In genomic region chr7:137169282-137169698, GRCh38 we compare ENCODE assay signal across 8 cellular contexts.
A peak's percentile ranks its signal among the peaks of the same experiment; 100 is the strongest.
DNase-seq lines count a peak whose midpoint lies in the region; ATAC-seq, FAIRE-seq and TF ChIP-seq lines count a peak whose summit lies in the region.

No MANE protein-coding gene starts in this region.

- peak; percentile 55 for FAIRE-seq in endometrium (lab: Jason Lieb, UNC)

- in situ Hi-C loops in IMR-90 (cut with MboI; ENCODE audit: low sequenced_read_pairs), result no loop called here

- TF ChIP-seq CTCF in AG09319 (IDR thresholded peaks at IDR 0.05; ENCODE audit: low read depth, low read length), result peak; percentile 90
- TF ChIP-seq CTCF in IMR-90 (conservative IDR thresholded peaks at IDR 0.05; ENCODE audit: low read depth, low read length), result peak; percentile 77
- TF ChIP-seq CTCF in OCI-LY7 (conservative IDR thresholded peaks at IDR 0.05; ENCODE audit: low read length), result peak; percentile 51
- TF ChIP-seq CTCF in mesothelial cell of epicardium (IDR thresholded peaks at IDR 0.05; ENCODE audit: unreplicated experiment), result peak; percentile 67
- no peak for TF ChIP-seq CTCF in CD8-positive, alpha-beta T cell (IDR thresholded peaks at IDR 0.05)

- dilution Hi-C loops in IMR-90 (cut with HindIII; ENCODE audit: low sequenced_read_pairs, unreplicated experiment), result no loop called here

- H2BK120ac ChIP-seq in IMR-90 (ENCODE audit: low read depth, low read length), result peak overlapping the region; percentile 93

- H3K36me3 Mint-ChIP-seq in mesothelial cell of epicardium, result no peaks in the 10 kb centered on the region
- no peaks in the 10 kb centered on the region for H3K36me3 Mint-ChIP-seq in CD8-positive, alpha-beta T cell

- H2BK15ac ChIP-seq in IMR-90 (ENCODE audit: low read depth, low read length), result peak overlapping the region; percentile 84; the same call in 2 of the 3 replicates

- H3K14ac ChIP-seq in IMR-90 (replicated peaks; ENCODE audit: low read depth, low read length), result peak overlapping the region; percentile 83

- BruUV-seq in IMR-90 (replicated peaks; lab: Mats Ljungman, UMichigan), result no TSS peak
- no TSS peak for BruUV-seq in OCI-LY7 (replicated peaks; lab: Mats Ljungman, UMichigan)

- peak overlapping the region; percentile 70 for H4K91ac ChIP-seq in IMR-90 (ENCODE audit: insufficient read depth, low read depth, low read length)

- WGBS in IMR-90 (ENCODE audit: extremely low coverage in 2 of 2, insufficient read length in 1 of 2), 2 experiments, result 0% methylated on average over 1 of the region's 8 CpGs; no CpG with 5 or more reads in 1 of the 2 experiments

- H3K56ac ChIP-seq in IMR-90 (ENCODE audit: extremely low read depth, insufficient read depth, low read length), result no peak overlapping the region

- peak overlapping the region; percentile 0 for H2AK9ac ChIP-seq in IMR-90 (replicated peaks; ENCODE audit: low read depth, low read length, poor library complexity)

- no peaks in the 10 kb centered on the region for H3K9me1 ChIP-seq in IMR-90 (ENCODE audit: insufficient read depth, low read length)

- H2AFZ ChIP-seq in IMR-90 (replicated peaks; ENCODE audit: low read length, poor library complexity), result peak overlapping the region; percentile 86
- H2AFZ ChIP-seq in OCI-LY7 (ENCODE audit: low read length), result no peak overlapping the region

- TF ChIP-seq RAD21 in IMR-90 (IDR thresholded peaks at IDR 0.05; ENCODE audit: low read length), result peak; percentile 92

- POLR2A ChIA-PET in IMR-90 (lab: Charles Lee; ENCODE audit: unreplicated experiment), result interaction anchor here (0.6 to 1.1 kb wide), 2 partner anchors 246 to 286 kb away, joined by 3 to 4 read pairs; no protein-coding TSS in a partner anchor
- POLR2A ChIA-PET in OCI-LY7 (lab: Charles Lee), result interaction anchor here (0.6 kb wide), 1 partner anchor 287 kb away, joined by 4 read pairs; no protein-coding TSS in a partner anchor
- POLR2A ChIA-PET in CD8-positive, alpha-beta T cell (lab: Charles Lee), result no interaction called here

- H3K79me2 ChIP-seq in OCI-LY7 (ENCODE audit: insufficient read depth, low read depth, low read length), result no peaks in the 10 kb centered on the region

- no peak overlapping the region for H3K4me3 Mint-ChIP-seq in mesothelial cell of epicardium
- no peak overlapping the region for H3K4me3 Mint-ChIP-seq in CD8-positive, alpha-beta T cell

- H3K4me2 ChIP-seq in IMR-90 (ENCODE audit: low read depth, low read length) (peak overlapping the region; percentile 43; the same call in 1 of the 2 replicates), OCI-LY7 (ENCODE audit: low read length) (no peak overlapping the region)

- H3K4me1 Mint-ChIP-seq in mesothelial cell of epicardium, result peaks cover 34% of the 10 kb centered on the region
- H3K4me1 Mint-ChIP-seq in CD8-positive, alpha-beta T cell (ENCODE audit: low read depth), result no peaks in the 10 kb centered on the region

- no peaks in the 10 kb centered on the region for H3K27me3 ChIP-seq in IMR-90 (ENCODE audit: control insufficient read depth, insufficient read depth, low read length)
- no peaks in the 10 kb centered on the region for H3K27me3 ChIP-seq in CD8-positive, alpha-beta T cell (ENCODE audit: insufficient read depth, low read length)

- intact Hi-C loops in IMR-90 (cut with micrococcal nuclease), result loop anchor here (1.0 kb wide), 2 partner anchors 285 to 423 kb away; no protein-coding TSS in a partner anchor
- intact Hi-C loops in OCI-LY7 (cut with micrococcal nuclease; ENCODE audit: unreplicated experiment), result no loop called here
- intact Hi-C loops in CD8-positive, alpha-beta T cell (cut with DNase I, micrococcal nuclease), result no loop called here

- no peaks in the 10 kb centered on the region for H3K79me1 ChIP-seq in IMR-90 (ENCODE audit: low read depth in 1 of 2, low read length in 2 of 2)

- peak overlapping the region; percentile 54 for H2BK5ac ChIP-seq in IMR-90 (ENCODE audit: low read depth, low read length, poor library complexity, severe bottlenecking)

- ATAC-seq in IMR-90 (ENCODE audit: low read depth), result peak; percentile 98
- ATAC-seq in GM19395 (IDR thresholded peaks at IDR 0.05; ENCODE audit: unreplicated experiment), result no peak
- no peak for ATAC-seq in CD8-positive, alpha-beta T cell

- H3K18ac ChIP-seq in IMR-90 (ENCODE audit: low read depth, low read length), result peak overlapping the region; percentile 42; the same call in 1 of the 2 replicates

- no peak overlapping the region for H3K23ac ChIP-seq in IMR-90 (ENCODE audit: low read depth, low read length)

- H3K27me3 Mint-ChIP-seq in mesothelial cell of epicardium (ENCODE audit: low read depth), result no peaks in the 10 kb centered on the region
- no peaks in the 10 kb centered on the region for H3K27me3 Mint-ChIP-seq in CD8-positive, alpha-beta T cell (ENCODE audit: low read depth)

- peaks cover 5% of the 10 kb centered on the region for H3K9me3 Mint-ChIP-seq in mesothelial cell of epicardium
- H3K9me3 Mint-ChIP-seq in CD8-positive, alpha-beta T cell, result peaks cover 8% of the 10 kb centered on the region

- no peaks in the 10 kb centered on the region for H4K20me1 ChIP-seq in IMR-90 (ENCODE audit: insufficient read depth, low read length)
- no peaks in the 10 kb centered on the region for H4K20me1 ChIP-seq in OCI-LY7 (ENCODE audit: insufficient read depth, low read length)

- H3K9me3 ChIP-seq in IMR-90 (ENCODE audit: control insufficient read depth, insufficient read depth, low read length) (no peaks in the 10 kb centered on the region), OCI-LY7 (ENCODE audit: low read length) (no peaks in the 10 kb centered on the region)
- H3K9me3 ChIP-seq in CD8-positive, alpha-beta T cell (ENCODE audit: low read length), result peaks cover 3% of the 10 kb centered on the region

- peak overlapping the region; percentile 85 for H3K4ac ChIP-seq in IMR-90 (ENCODE audit: low read depth, low read length)

- H4K8ac ChIP-seq in IMR-90 (ENCODE audit: low read depth in 2 of 2, low read length in 2 of 2), result peak overlapping the region in 1 of 2 experiments; percentile 79; a peak in 2 of 4 replicates

- 0 out of 2 replicates have a peak overlapping the region, but pooled peaks have one; percentile 27 for H4K5ac ChIP-seq in IMR-90 (ENCODE audit: low read depth, low read length)

- peak overlapping the region; percentile 96 for H2BK20ac ChIP-seq in IMR-90 (ENCODE audit: low read depth, low read length)

- H3K4me1 ChIP-seq in IMR-90 (ENCODE audit: control insufficient read depth, insufficient read depth, low read length), result peaks cover 5% of the 10 kb centered on the region
- no peaks in the 10 kb centered on the region for H3K4me1 ChIP-seq in OCI-LY7 (ENCODE audit: insufficient read depth, low read length, poor library complexity, severe bottlenecking)
- no peaks in the 10 kb centered on the region for H3K4me1 ChIP-seq in CD8-positive, alpha-beta T cell (ENCODE audit: insufficient read depth, low read length)

- TF ChIP-seq POLR2A in IMR-90 (IDR thresholded peaks at IDR 0.05; ENCODE audit: low read depth, low read length), result no peak

- CTCF ChIA-PET in IMR-90 (lab: Yijun Ruan, JAX), result interaction anchor here (0.5 to 2.4 kb wide), 12 partner anchors 9 to 501 kb away, joined by 3 to 34 read pairs (median 4); no protein-coding TSS in a partner anchor
- CTCF ChIA-PET in OCI-LY7 (lab: Charles Lee; ENCODE audit: unreplicated experiment), result no interaction called here
- CTCF ChIA-PET in CD8-positive, alpha-beta T cell (lab: Charles Lee), result no interaction called here

- H3K9ac ChIP-seq in IMR-90 (ENCODE audit: low read depth, low read length), result no peak overlapping the region

- H3K27ac ChIP-seq in IMR-90 (ENCODE audit: insufficient read depth, low read length) (no peak overlapping the region; the same call in 1 of the 2 replicates), OCI-LY7 (ENCODE audit: low read depth, low read length, poor library complexity, severe bottlenecking) (no peak overlapping the region)
- no peak overlapping the region for H3K27ac ChIP-seq in CD8-positive, alpha-beta T cell (ENCODE audit: low read depth, low read length)

- H3K9me2 ChIP-seq in OCI-LY7 (ENCODE audit: insufficient read depth, low read length), result no peaks in the 10 kb centered on the region

- no peak overlapping the region for H3K4me3 ChIP-seq in IMR-90 (ENCODE audit: insufficient read depth, low read depth, low read length)
- no peak overlapping the region for H3K4me3 ChIP-seq in OCI-LY7 (ENCODE audit: low read depth, low read length, poor library complexity, severe bottlenecking)
- no peak overlapping the region for H3K4me3 ChIP-seq in CD8-positive, alpha-beta T cell (ENCODE audit: low read depth, low read length)

- no peak overlapping the region for H3K27ac Mint-ChIP-seq in mesothelial cell of epicardium
- no peak overlapping the region for H3K27ac Mint-ChIP-seq in CD8-positive, alpha-beta T cell

- H3K36me3 ChIP-seq in IMR-90 (ENCODE audit: control insufficient read depth, insufficient read depth, low read length) (no peaks in the 10 kb centered on the region), OCI-LY7 (ENCODE audit: insufficient read depth, low read length) (no peaks in the 10 kb centered on the region)
- no peaks in the 10 kb centered on the region for H3K36me3 ChIP-seq in CD8-positive, alpha-beta T cell (ENCODE audit: insufficient read depth, low read length)

- DNase-seq in AG09319 (ENCODE audit: extremely low read depth, low read depth) (peak; percentile 59), IMR-90 (peak; percentile 85), OCI-LY7 (ENCODE audit: low spot score) (peak; percentile 3), mesothelial cell of epicardium (ENCODE audit: low spot score in 2 of 2, unreplicated experiment in 2 of 2) (peak; percentile 20 to 62)
- DNase-seq in CD8-positive, alpha-beta T cell, result no peak
- DNase-seq in stimulated activated CD4-positive, alpha-beta T cell treated with anti-CD3 and anti-CD28 coated beads, Interleukin-1b, Interleukin-23, amount 100 ng/mL, for 48 hours, result no peak

- peak overlapping the region; percentile 48; the same call in 1 of the 2 replicates for H2AK5ac ChIP-seq in IMR-90 (ENCODE audit: low read depth, low read length)

TF ChIP-seq in IMR-90, 13 proteins besides CTCF, POLR2A, EP300 and RAD21:
- TF ChIP-seq SMC3 (IDR thresholded peaks at IDR 0.05; ENCODE audit: low read depth, low read length) (peak; percentile 93), FOS (IDR thresholded peaks at IDR 0.05; ENCODE audit: low read depth, low read length) (no peak), NFE2L2 (IDR thresholded peaks at IDR 0.05; ENCODE audit: low read depth, low read length) (no peak)

Comparison
In these comparisons a context has a peak if more than half of its experiments do, and no peak if none do; other contexts are left out.
1. DNase-seq: peak in AG09319 (single experiment), IMR-90 (single experiment), OCI-LY7 (single experiment) and mesothelial cell of epicardium (2 of 2); none in CD8-positive, alpha-beta T cell (0 of 7) and stimulated activated CD4-positive, alpha-beta T cell treated with anti-CD3 and anti-CD28 coated beads, Interleukin-1b, Interleukin-23, amount 100 ng/mL, for 48 hours (single experiment).